Comparison of ENCODE assay signal across 8 cellular contexts in genomic region chr4:53015681-53016080, GRCh38.
DNase-seq lines count a peak whose midpoint lies in the region; ATAC-seq and TF ChIP-seq lines count a peak whose summit lies in the region.

No MANE protein-coding gene starts in this region.

- POLR2A ChIA-PET in BJ (lab: Charles Lee) (no interaction called here), HEK293T (lab: Yijun Ruan, JAX) (no interaction called here)

- CTCF ChIA-PET in BJ (lab: Yijun Ruan, JAX), result interaction anchor here (0.6 to 4.9 kb wide), 26 partner anchors 8 to 1217 kb away, joined by 3 to 57 read pairs (median 3); partner anchors contain the start of gene PDGFRA
- CTCF ChIA-PET in HEK293T (lab: Yijun Ruan, JAX), result interaction anchor here (0.6 to 1.7 kb wide), 6 partner anchors 14 to 1218 kb away, joined by 3 to 8 read pairs (median 4); no protein-coding TSS in a partner anchor

- H3K4me3 ChIP-seq in BJ (ENCODE audit: low read depth, low read length), result no peak overlapping the region

- peak; percentile 81 for TF ChIP-seq CTCF in BJ (IDR thresholded peaks at IDR 0.05; ENCODE audit: insufficient read depth, low read depth, low read length)

- DNase-seq in BJ (ENCODE audit: low read depth), result no peak
- peak; percentile 21 for DNase-seq in HEK293T (ENCODE audit: extremely low spot score)
- DNase-seq in RPMI7951 (ENCODE audit: low read depth), result peak; percentile 29
- peak; percentile 81 for DNase-seq in fibroblast of the conjunctiva (ENCODE audit: low read depth)
- peak; percentile 31 for DNase-seq in renal cortical epithelial cell (ENCODE audit: low read depth)
- no peak for DNase-seq in activated gamma-delta T cell treated with Interleukin-2 at 50 U/mL for 16 hours
- no peak for DNase-seq in cortex of kidney (lab: John Stamatoyannopoulos, UW)

- no peak for ATAC-seq in GM21381 (IDR thresholded peaks at IDR 0.05; ENCODE audit: unreplicated experiment)

- H3K27me3 ChIP-seq in BJ (ENCODE audit: control insufficient read depth, insufficient read depth, low read length), result no peaks in the 10 kb centered on the region

- no peaks in the 10 kb centered on the region for H3K36me3 ChIP-seq in BJ (ENCODE audit: control insufficient read depth, insufficient read depth, low read length)

TF ChIP-seq in HEK293T, 16 proteins besides CTCF, POLR2A, EP300 and RAD21:
- TF ChIP-seq BHLHE40 (IDR thresholded peaks at IDR 0.05; ENCODE audit: borderline replicate concordance) (no peak), CTBP1 (IDR thresholded peaks at IDR 0.05; ENCODE audit: borderline replicate concordance) (no peak), ARNT (IDR thresholded peaks at IDR 0.05) (no peak), HDGF (IDR thresholded peaks at IDR 0.05; ENCODE audit: borderline replicate concordance) (no peak)

Comparison
In these comparisons a context has a peak if more than half of its experiments do, and no peak if none do; other contexts are left out.
1. DNase-seq: peak in HEK293T (single experiment), RPMI7951 (single experiment), fibroblast of the conjunctiva (single experiment) and renal cortical epithelial cell (single experiment); none in BJ (single experiment), activated gamma-delta T cell treated with Interleukin-2 at 50 U/mL for 16 hours (single experiment) and cortex of kidney (single experiment).